In genomic region chr11:8832571-8833260, GRCh38 we compare ENCODE assay signal across 8 cellular contexts.
DNase-seq lines count a peak whose midpoint lies in the region; ATAC-seq and TF ChIP-seq lines count a peak whose summit lies in the region.

No MANE protein-coding gene starts in this region.

- H3K36me3 Mint-ChIP-seq in activated naive CD8-positive, alpha-beta T cell treated with anti-CD3 and anti-CD28 coated beads for 36 hours: no peaks in the 10 kb centered on the region

- TF ChIP-seq CTCF in Loucy (conservative IDR thresholded peaks at IDR 0.05; ENCODE audit: low read length): no peak
- no peak for TF ChIP-seq CTCF in uterus (IDR thresholded peaks at IDR 0.05)

- H3K27me3 ChIP-seq in Loucy (ENCODE audit: insufficient read depth, low read length, poor library complexity, severe bottlenecking): no peaks in the 10 kb centered on the region
- no peaks in the 10 kb centered on the region for H3K27me3 ChIP-seq in iPS-18a (ENCODE audit: control insufficient read depth, insufficient read depth, low read length)
- H3K27me3 ChIP-seq in uterus: no peaks in the 10 kb centered on the region

- H3K4me2 ChIP-seq in Loucy (ENCODE audit: low read depth, low read length, poor library complexity, severe bottlenecking): no peak overlapping the region

- no peaks in the 10 kb centered on the region for H3K79me2 ChIP-seq in Loucy (ENCODE audit: insufficient read depth, low read length)

- peak overlapping the region; percentile 16 for H3K27ac ChIP-seq in iPS-18a (ENCODE audit: low read length)
- peak overlapping the region; percentile 36 to 68 for H3K27ac ChIP-seq in uterus

- H4K20me1 ChIP-seq in Loucy (ENCODE audit: insufficient read depth, low read length, poor library complexity, severe bottlenecking): no peaks in the 10 kb centered on the region

- intact Hi-C loops in uterus (cut with DNase I; ENCODE audit: low total_unique reads): no loop called here

- ATAC-seq in GM21737 (IDR thresholded peaks at IDR 0.05; ENCODE audit: unreplicated experiment): peak; percentile 88
- no peak for ATAC-seq in HG02840 (IDR thresholded peaks at IDR 0.05; ENCODE audit: low FRiP score, unreplicated experiment)

- peaks cover 3% of the 10 kb centered on the region for H3K27me3 Mint-ChIP-seq in activated naive CD8-positive, alpha-beta T cell treated with anti-CD3 and anti-CD28 coated beads for 36 hours

- peaks cover 7% of the 10 kb centered on the region for H3K4me1 Mint-ChIP-seq in activated naive CD8-positive, alpha-beta T cell treated with anti-CD3 and anti-CD28 coated beads for 36 hours

- H3K4me1 ChIP-seq in Loucy (ENCODE audit: insufficient read depth, low read length, poor library complexity, severe bottlenecking): peaks cover 7% of the 10 kb centered on the region
- peaks cover 26% of the 10 kb centered on the region for H3K4me1 ChIP-seq in iPS-18a (ENCODE audit: control insufficient read depth, low read depth, low read length)
- no peaks in the 10 kb centered on the region for H3K4me1 ChIP-seq in uterus

- H3K4me3 ChIP-seq in Loucy (ENCODE audit: low read length, poor library complexity, severe bottlenecking) (no peak overlapping the region), iPS-18a (ENCODE audit: low read length) (no peak overlapping the region), uterus (no peak overlapping the region)

- peak overlapping the region; percentile 33 for H3K4me3 Mint-ChIP-seq in activated naive CD8-positive, alpha-beta T cell treated with anti-CD3 and anti-CD28 coated beads for 36 hours

- peak overlapping the region; percentile 72 for H2AFZ ChIP-seq in Loucy (ENCODE audit: low read length)

- peak overlapping the region; percentile 76 for H3K27ac Mint-ChIP-seq in activated naive CD8-positive, alpha-beta T cell treated with anti-CD3 and anti-CD28 coated beads for 36 hours

- no peaks in the 10 kb centered on the region for H3K9me3 ChIP-seq in Loucy (ENCODE audit: insufficient read depth, low read depth, low read length)
- no peaks in the 10 kb centered on the region for H3K9me3 ChIP-seq in iPS-18a (ENCODE audit: control insufficient read depth, low read depth, low read length)
- H3K9me3 ChIP-seq in uterus: no peaks in the 10 kb centered on the region

- no peaks in the 10 kb centered on the region for H3K36me3 ChIP-seq in Loucy (ENCODE audit: insufficient read depth, low read length)
- H3K36me3 ChIP-seq in iPS-18a (ENCODE audit: control insufficient read depth, low read depth, low read length): no peaks in the 10 kb centered on the region
- no peaks in the 10 kb centered on the region for H3K36me3 ChIP-seq in uterus

- H3K9me2 ChIP-seq in Loucy (replicated peaks; ENCODE audit: low read depth, low read length): no peaks in the 10 kb centered on the region

- no peaks in the 10 kb centered on the region for H3K9me3 Mint-ChIP-seq in activated naive CD8-positive, alpha-beta T cell treated with anti-CD3 and anti-CD28 coated beads for 36 hours

- H3K9ac ChIP-seq in Loucy (ENCODE audit: low read depth, low read length, poor library complexity, severe bottlenecking) (peak overlapping the region; percentile 28), iPS-18a (ENCODE audit: low read length) (no peak overlapping the region)

- H3F3A ChIP-seq in Loucy (ENCODE audit: low read depth): no peaks in the 10 kb centered on the region

- peak; percentile 15 for DNase-seq in NCI-H146 (lab: John Stamatoyannopoulos, UW)
- DNase-seq in NCI-H146 treated with DMSO at 0.1 percent for 48 hours (lab: John Stamatoyannopoulos, UW; ENCODE audit: unreplicated experiment): no peak
- DNase-seq in activated naive CD8-positive, alpha-beta T cell treated with anti-CD3 and anti-CD28 coated beads for 36 hours: peak; percentile 26
- peak in 1 of 2 donors; percentile 24 for DNase-seq in uterus

- TF ChIP-seq POLR2A in uterus (IDR thresholded peaks at IDR 0.05): no peak
